ENCODE assay signal across 2 cellular contexts in genomic region chr15:67935244-67935643, GRCh38.
TF ChIP-seq lines count a peak whose summit lies in the region.

No MANE protein-coding gene starts in this region.

TF ChIP-seq in GM23338, 12 proteins besides CTCF, POLR2A, EP300 and RAD21:
- no peak for TF ChIP-seq POLR2AphosphoS5 (IDR thresholded peaks at IDR 0.05; ENCODE audit: low read depth)
- no peak for TF ChIP-seq EZH2phosphoT487 (IDR thresholded peaks at IDR 0.05; ENCODE audit: unreplicated experiment)
- no peak for TF ChIP-seq NANOG (IDR thresholded peaks at IDR 0.05; ENCODE audit: borderline replicate concordance)
- TF ChIP-seq, protein P1, sequence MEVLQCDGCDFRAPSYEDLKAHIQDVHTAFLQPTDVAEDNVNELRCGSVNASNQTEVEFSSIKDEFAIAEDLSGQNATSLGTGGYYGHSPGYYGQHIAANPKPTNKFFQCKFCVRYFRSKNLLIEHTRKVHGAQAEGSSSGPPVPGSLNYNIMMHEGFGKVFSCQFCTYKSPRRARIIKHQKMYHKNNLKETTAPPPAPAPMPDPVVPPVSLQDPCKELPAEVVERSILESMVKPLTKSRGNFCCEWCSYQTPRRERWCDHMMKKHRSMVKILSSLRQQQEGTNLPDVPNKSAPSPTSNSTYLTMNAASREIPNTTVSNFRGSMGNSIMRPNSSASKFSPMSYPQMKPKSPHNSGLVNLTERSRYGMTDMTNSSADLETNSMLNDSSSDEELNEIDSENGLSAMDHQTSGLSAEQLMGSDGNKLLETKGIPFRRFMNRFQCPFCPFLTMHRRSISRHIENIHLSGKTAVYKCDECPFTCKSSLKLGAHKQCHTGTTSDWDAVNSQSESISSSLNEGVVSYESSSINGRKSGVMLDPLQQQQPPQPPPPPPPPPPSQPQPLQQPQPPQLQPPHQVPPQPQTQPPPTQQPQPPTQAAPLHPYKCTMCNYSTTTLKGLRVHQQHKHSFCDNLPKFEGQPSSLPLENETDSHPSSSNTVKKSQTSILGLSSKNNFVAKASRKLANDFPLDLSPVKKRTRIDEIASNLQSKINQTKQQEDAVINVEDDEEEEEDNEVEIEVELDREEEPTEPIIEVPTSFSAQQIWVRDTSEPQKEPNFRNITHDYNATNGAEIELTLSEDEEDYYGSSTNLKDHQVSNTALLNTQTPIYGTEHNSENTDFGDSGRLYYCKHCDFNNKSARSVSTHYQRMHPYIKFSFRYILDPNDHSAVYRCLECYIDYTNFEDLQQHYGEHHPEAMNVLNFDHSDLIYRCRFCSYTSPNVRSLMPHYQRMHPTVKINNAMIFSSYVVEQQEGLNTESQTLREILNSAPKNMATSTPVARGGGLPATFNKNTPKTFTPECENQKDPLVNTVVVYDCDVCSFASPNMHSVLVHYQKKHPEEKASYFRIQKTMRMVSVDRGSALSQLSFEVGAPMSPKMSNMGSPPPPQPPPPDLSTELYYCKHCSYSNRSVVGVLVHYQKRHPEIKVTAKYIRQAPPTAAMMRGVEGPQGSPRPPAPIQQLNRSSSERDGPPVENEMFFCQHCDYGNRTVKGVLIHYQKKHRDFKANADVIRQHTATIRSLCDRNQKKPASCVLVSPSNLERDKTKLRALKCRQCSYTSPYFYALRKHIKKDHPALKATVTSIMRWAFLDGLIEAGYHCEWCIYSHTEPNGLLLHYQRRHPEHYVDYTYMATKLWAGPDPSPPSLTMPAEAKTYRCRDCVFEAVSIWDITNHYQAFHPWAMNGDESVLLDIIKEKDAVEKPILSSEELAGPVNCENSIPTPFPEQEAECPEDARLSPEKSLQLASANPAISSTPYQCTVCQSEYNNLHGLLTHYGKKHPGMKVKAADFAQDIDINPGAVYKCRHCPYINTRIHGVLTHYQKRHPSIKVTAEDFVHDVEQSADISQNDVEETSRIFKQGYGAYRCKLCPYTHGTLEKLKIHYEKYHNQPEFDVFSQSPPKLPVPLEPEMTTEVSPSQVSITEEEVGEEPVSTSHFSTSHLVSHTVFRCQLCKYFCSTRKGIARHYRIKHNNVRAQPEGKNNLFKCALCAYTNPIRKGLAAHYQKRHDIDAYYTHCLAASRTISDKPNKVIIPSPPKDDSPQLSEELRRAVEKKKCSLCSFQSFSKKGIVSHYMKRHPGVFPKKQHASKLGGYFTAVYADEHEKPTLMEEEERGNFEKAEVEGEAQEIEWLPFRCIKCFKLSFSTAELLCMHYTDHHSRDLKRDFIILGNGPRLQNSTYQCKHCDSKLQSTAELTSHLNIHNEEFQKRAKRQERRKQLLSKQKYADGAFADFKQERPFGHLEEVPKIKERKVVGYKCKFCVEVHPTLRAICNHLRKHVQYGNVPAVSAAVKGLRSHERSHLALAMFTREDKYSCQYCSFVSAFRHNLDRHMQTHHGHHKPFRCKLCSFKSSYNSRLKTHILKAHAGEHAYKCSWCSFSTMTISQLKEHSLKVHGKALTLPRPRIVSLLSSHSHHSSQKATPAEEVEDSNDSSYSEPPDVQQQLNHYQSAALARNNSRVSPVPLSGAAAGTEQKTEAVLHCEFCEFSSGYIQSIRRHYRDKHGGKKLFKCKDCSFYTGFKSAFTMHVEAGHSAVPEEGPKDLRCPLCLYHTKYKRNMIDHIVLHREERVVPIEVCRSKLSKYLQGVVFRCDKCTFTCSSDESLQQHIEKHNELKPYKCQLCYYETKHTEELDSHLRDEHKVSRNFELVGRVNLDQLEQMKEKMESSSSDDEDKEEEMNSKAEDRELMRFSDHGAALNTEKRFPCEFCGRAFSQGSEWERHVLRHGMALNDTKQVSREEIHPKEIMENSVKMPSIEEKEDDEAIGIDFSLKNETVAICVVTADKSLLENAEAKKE (CRISPR knock-in tag; IDR thresholded peaks at IDR 0.05): no peak

TF ChIP-seq in H1, 55 proteins besides CTCF, POLR2A, EP300 and RAD21:
- TF ChIP-seq RFX5 (IDR thresholded peaks at IDR 0.05; ENCODE audit: borderline replicate concordance, low read depth, low read length) (no peak), KDM5A (IDR thresholded peaks at IDR 0.05; ENCODE audit: low read length) (no peak), EZH2 (IDR thresholded peaks at IDR 0.05; ENCODE audit: low read depth, low read length, severe bottlenecking) (no peak), TAF7 (optimal IDR thresholded peaks at IDR 0.05; ENCODE audit: borderline replicate concordance, low read depth, low read length) (no peak), JUN (IDR thresholded peaks at IDR 0.05; ENCODE audit: low read depth, low read length) (no peak), SIX5 (IDR thresholded peaks at IDR 0.05; ENCODE audit: low read depth, low read length) (no peak), CREB1 (IDR thresholded peaks at IDR 0.05) (no peak), SIN3A (conservative IDR thresholded peaks at IDR 0.05 in 1 of 2, IDR thresholded peaks at IDR 0.05 in 1 of 2; ENCODE audit: low read depth in 1 of 2, low read length in 2 of 2) (no peak)
